ENCODE assay signal across 8 cellular contexts in genomic region chr10:94963901-94964300, GRCh38. TPM values are rescaled to one million over a fixed set of nuclear protein-coding genes. Genes with fewer than 3 reads are reported as not detected.
DNase-seq lines count a peak whose midpoint lies in the region; ATAC-seq and TF ChIP-seq lines count a peak whose summit lies in the region.

No MANE protein-coding gene starts in this region.

- H3K4me1 ChIP-seq in OCI-LY7 (ENCODE audit: insufficient read depth, low read length, poor library complexity, severe bottlenecking), result no peaks in the 10 kb centered on the region
- H3K4me1 ChIP-seq in parathyroid adenoma, result no peaks in the 10 kb centered on the region

- DNase-seq in Right ventricle myocardium superior (no peak), cardiac septum (ENCODE audit: low spot score) (no peak), OCI-LY7 (ENCODE audit: low spot score) (peak; percentile 25), epithelial cell of proximal tubule (ENCODE audit: low read depth) (peak; percentile 33), NCI-H128 (lab: John Stamatoyannopoulos, UW; ENCODE audit: unreplicated experiment) (no peak)
- DNase-seq in stimulated activated CD4-positive, alpha-beta T cell treated with anti-CD3 and anti-CD28 coated beads, Interleukin-2, amount 100 ng/mL, for 48 hours, result no peak

- no peaks in the 10 kb centered on the region for H3K27me3 ChIP-seq in parathyroid adenoma (ENCODE audit: control insufficient read depth, insufficient read depth, low read length)

- H3K79me2 ChIP-seq in OCI-LY7 (ENCODE audit: insufficient read depth, low read depth, low read length) (no peaks in the 10 kb centered on the region), parathyroid adenoma (no peaks in the 10 kb centered on the region)

- TF ChIP-seq CTCF in OCI-LY7 (conservative IDR thresholded peaks at IDR 0.05; ENCODE audit: low read length), result peak; percentile 80
- peak; percentile 88 for TF ChIP-seq CTCF in epithelial cell of proximal tubule (conservative IDR thresholded peaks at IDR 0.05; ENCODE audit: low read depth, low read length)
- TF ChIP-seq CTCF in parathyroid adenoma (IDR thresholded peaks at IDR 0.05), result peak; percentile 17

- H3K9me3 ChIP-seq in OCI-LY7 (ENCODE audit: low read length) (no peaks in the 10 kb centered on the region), parathyroid adenoma (ENCODE audit: control insufficient read depth, low read length) (no peaks in the 10 kb centered on the region)

- H3K36me3 ChIP-seq in OCI-LY7 (ENCODE audit: insufficient read depth, low read length), result no peaks in the 10 kb centered on the region
- H3K36me3 ChIP-seq in parathyroid adenoma (ENCODE audit: control insufficient read depth, insufficient read depth, low read length), result no peaks in the 10 kb centered on the region

- ATAC-seq in Right ventricle myocardium superior (ENCODE audit: poor library complexity) (peak; percentile 39), HG03159 (IDR thresholded peaks at IDR 0.05; ENCODE audit: unreplicated experiment) (peak; percentile 78)

- H3K4me2 ChIP-seq in OCI-LY7 (ENCODE audit: low read length), result no peak overlapping the region
- no peak overlapping the region for H3K4me2 ChIP-seq in parathyroid adenoma (ENCODE audit: low read length)

- CTCF ChIA-PET in OCI-LY7 (lab: Charles Lee; ENCODE audit: unreplicated experiment), result no interaction called here

- H2AFZ ChIP-seq in OCI-LY7 (ENCODE audit: low read length), result no peak overlapping the region
- H2AFZ ChIP-seq in parathyroid adenoma, result no peak overlapping the region

- no peaks in the 10 kb centered on the region for H4K20me1 ChIP-seq in OCI-LY7 (ENCODE audit: insufficient read depth, low read length)

- intact Hi-C loops in Right ventricle myocardium superior (cut with DNase I) (no loop called here), cardiac septum (cut with DNase I) (no loop called here), OCI-LY7 (cut with micrococcal nuclease; ENCODE audit: unreplicated experiment) (no loop called here)

- POLR2A ChIA-PET in OCI-LY7 (lab: Charles Lee), result no interaction called here

- H3K4me3 ChIP-seq in OCI-LY7 (ENCODE audit: low read depth, low read length, poor library complexity, severe bottlenecking) (no peak overlapping the region), epithelial cell of proximal tubule (ENCODE audit: low read depth, low read length) (no peak overlapping the region), parathyroid adenoma (ENCODE audit: low read depth, low read length) (no peak overlapping the region)

- no peak overlapping the region for H3K9ac ChIP-seq in parathyroid adenoma

- BruUV-seq in OCI-LY7 (replicated peaks; lab: Mats Ljungman, UMichigan), result no TSS peak

- no peak overlapping the region for H3K27ac ChIP-seq in OCI-LY7 (ENCODE audit: low read depth, low read length, poor library complexity, severe bottlenecking)
- no peak overlapping the region for H3K27ac ChIP-seq in parathyroid adenoma

- H3K9me2 ChIP-seq in OCI-LY7 (ENCODE audit: insufficient read depth, low read length), result no peaks in the 10 kb centered on the region

RNA-seq across cellular contexts. Expression of gene CYP2C9, which starts 25.4 kb away (rescaled TPM):
- total RNA-seq in Right ventricle myocardium superior, result not detected
- total RNA-seq in cardiac septum, result not detected
- not detected in 2 replicates for total RNA-seq in OCI-LY7 (2014; rRNA removed; shearing (Covaris generic))
- total RNA-seq in OCI-LY7 (2022), result not detected in 2 replicates
- 1.0 TPM in 1 of 2 replicates, not detected in the other for total RNA-seq in epithelial cell of proximal tubule

Comparison
In these comparisons a context has a peak if more than half of its experiments do, and no peak if none do; other contexts are left out.
1. DNase-seq: peak in OCI-LY7 (single experiment) and epithelial cell of proximal tubule (single experiment); none in Right ventricle myocardium superior (single experiment), cardiac septum (single experiment), NCI-H128 (single experiment) and stimulated activated CD4-positive, alpha-beta T cell treated with anti-CD3 and anti-CD28 coated beads, Interleukin-2, amount 100 ng/mL, for 48 hours (0 of 2).
2. CTCF ChIP-seq: peak in every context shown above with its lines; median percentile 88 in epithelial cell of proximal tubule; 80 in OCI-LY7; 17 in parathyroid adenoma.